In genomic region chr6:13465734-13466133, GRCh38 we compare ENCODE assay signal across 10 cellular contexts. TPM values are rescaled to one million over a fixed set of nuclear protein-coding genes. Genes with fewer than 3 reads are reported as not detected.
DNase-seq lines count a peak whose midpoint lies in the region; ATAC-seq and TF ChIP-seq lines count a peak whose summit lies in the region.
"Had no signal": no experiment of that assay in that cellular context is flagged by ENCODE, and none has a peak within 500 bp of the region (broad histone marks: within the 10 kb centered on the region; RNA-seq: fewer than 3 reads in every experiment).

No MANE protein-coding gene starts in this region.

- DNase-seq in activated T-cell treated with anti-CD3 and anti-CD28 coated beads, Interleukin-2, amount 50 U/mL, for 24 hours, result no peak
- DNase-seq in activated T-cell treated with anti-CD3 and anti-CD28 coated beads, Interleukin-2, amount 50 U/mL, for 48 hours, result no peak
- peak; percentile 15 for DNase-seq in HCEC 1CT
- DNase-seq in activated naive CD8-positive, alpha-beta T cell treated with anti-CD3 and anti-CD28 coated beads, Interleukin-2, amount 10 ng/mL, durations not matched to agents 7 days and 5 days, result no peak
- no peak for DNase-seq in cerebellar cortex (ENCODE audit: low spot score)
- DNase-seq in HT-29 (ENCODE audit: low spot score), result no peak
- DNase-seq: NCI-H2107, NCI-H774 had no signal

- peaks cover 68% of the 10 kb centered on the region in 2 experiments for H3K4me1 ChIP-seq in neutrophil (ENCODE audit: control insufficient read depth in 1 of 2, insufficient read depth in 1 of 2, low read depth in 1 of 2, low read length in 1 of 2)

- H3K9me3 Mint-ChIP-seq in activated T-cell treated with anti-CD3 and anti-CD28 coated beads, Interleukin-2, amount 50 U/mL, for 24 hours, result peaks cover 3% of the 10 kb centered on the region
- no peaks in the 10 kb centered on the region for H3K9me3 Mint-ChIP-seq in activated naive CD8-positive, alpha-beta T cell treated with anti-CD3 and anti-CD28 coated beads, Interleukin-2, amount 10 ng/mL, durations not matched to agents 7 days and 5 days

- TF ChIP-seq CTCF in neutrophil (IDR thresholded peaks at IDR 0.05), result no peak

- H3K36me3 ChIP-seq in neutrophil, result peaks cover 8% of the 10 kb centered on the region

- ATAC-seq in activated naive CD8-positive, alpha-beta T cell treated with anti-CD3 and anti-CD28 coated beads, Interleukin-2, amount 10 ng/mL, durations not matched to agents 7 days and 5 days (ENCODE audit: low read depth), result no peak
- no peak for ATAC-seq in GM19023 (IDR thresholded peaks at IDR 0.05; ENCODE audit: unreplicated experiment)

- POLR2A ChIA-PET in activated naive CD8-positive, alpha-beta T cell treated with anti-CD3 and anti-CD28 coated beads, Interleukin-2, amount 10 ng/mL, durations not matched to agents 7 days and 5 days (lab: Charles Lee), result interaction anchor here (1.2 kb wide), 1 partner anchor 149 kb away, joined by 4 read pairs; the partner anchor contains the start of gene NOL7

- peak overlapping the region; percentile 93 for H3K27ac Mint-ChIP-seq in activated T-cell treated with anti-CD3 and anti-CD28 coated beads, Interleukin-2, amount 50 U/mL, for 24 hours
- H3K27ac Mint-ChIP-seq in activated naive CD8-positive, alpha-beta T cell treated with anti-CD3 and anti-CD28 coated beads, Interleukin-2, amount 10 ng/mL, durations not matched to agents 7 days and 5 days, result peak overlapping the region; percentile 21

- H3K27ac ChIP-seq in neutrophil, result peak overlapping the region; percentile 69

- peaks cover 51% of the 10 kb centered on the region for H3K36me3 Mint-ChIP-seq in activated T-cell treated with anti-CD3 and anti-CD28 coated beads, Interleukin-2, amount 50 U/mL, for 24 hours (ENCODE audit: low read depth)
- H3K36me3 Mint-ChIP-seq in activated naive CD8-positive, alpha-beta T cell treated with anti-CD3 and anti-CD28 coated beads, Interleukin-2, amount 10 ng/mL, durations not matched to agents 7 days and 5 days, result peaks cover 16% of the 10 kb centered on the region

- peaks cover 88% of the 10 kb centered on the region for H3K4me1 Mint-ChIP-seq in activated T-cell treated with anti-CD3 and anti-CD28 coated beads, Interleukin-2, amount 50 U/mL, for 24 hours (ENCODE audit: low read depth)
- peaks cover 40% of the 10 kb centered on the region for H3K4me1 Mint-ChIP-seq in activated naive CD8-positive, alpha-beta T cell treated with anti-CD3 and anti-CD28 coated beads, Interleukin-2, amount 10 ng/mL, durations not matched to agents 7 days and 5 days

- H3K4me3 ChIP-seq in neutrophil (ENCODE audit: low read depth in 1 of 2, low read length in 1 of 2), result no peak overlapping the region

- H3K9me3 ChIP-seq in neutrophil, result no peaks in the 10 kb centered on the region

- peak overlapping the region; percentile 37 for H3K4me3 Mint-ChIP-seq in activated T-cell treated with anti-CD3 and anti-CD28 coated beads, Interleukin-2, amount 50 U/mL, for 24 hours
- H3K4me3 Mint-ChIP-seq in activated naive CD8-positive, alpha-beta T cell treated with anti-CD3 and anti-CD28 coated beads, Interleukin-2, amount 10 ng/mL, durations not matched to agents 7 days and 5 days, result no peak overlapping the region

- H3K27me3 Mint-ChIP-seq in activated T-cell treated with anti-CD3 and anti-CD28 coated beads, Interleukin-2, amount 50 U/mL, for 24 hours, result no peaks in the 10 kb centered on the region
- H3K27me3 Mint-ChIP-seq in activated naive CD8-positive, alpha-beta T cell treated with anti-CD3 and anti-CD28 coated beads, Interleukin-2, amount 10 ng/mL, durations not matched to agents 7 days and 5 days, result peaks cover 2% of the 10 kb centered on the region

- H3K27me3 ChIP-seq in neutrophil, result no peaks in the 10 kb centered on the region

RNA-seq across cellular contexts. Expression of gene GFOD1, which starts 21.7 kb away (rescaled TPM):
- total RNA-seq in activated naive CD8-positive, alpha-beta T cell treated with anti-CD3 and anti-CD28 coated beads, Interleukin-2, amount 10 ng/mL, durations not matched to agents 7 days and 5 days, result 1 to 10 TPM; 5.2 to 5.9 TPM
- 13.3 and 13.5 TPM in 2 replicates for total RNA-seq in HT-29 (2014; rRNA removed; shearing (Covaris generic))
